In the genomic region with DNA sequence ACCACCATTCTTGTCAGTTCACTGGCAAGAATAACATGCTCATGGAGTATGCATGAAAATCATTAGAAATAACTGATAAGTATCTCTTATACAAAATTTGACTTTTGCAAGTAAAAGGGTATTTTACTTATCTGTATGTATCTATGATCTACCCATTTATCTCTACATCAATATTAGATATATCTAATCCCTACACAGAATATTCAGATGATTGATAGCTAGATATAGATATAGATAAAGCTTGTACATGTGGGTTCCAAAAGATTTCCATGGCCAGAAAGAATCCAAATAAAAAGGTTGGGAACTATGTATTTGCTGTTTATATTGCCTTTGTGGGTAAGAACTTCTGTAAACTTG, we compare ENCODE assay signal across 11 cellular contexts.
DNase-seq lines count a peak whose midpoint lies in the region; ATAC-seq and TF ChIP-seq lines count a peak whose summit lies in the region.
"Had no signal": no experiment of that assay in that cellular context is flagged by ENCODE, and none has a peak within 500 bp of the region (broad histone marks: within the 10 kb centered on the region; RNA-seq: fewer than 3 reads in every experiment).

No MANE protein-coding gene starts in this region.

- no peaks in the 10 kb centered on the region for H3K9me3 ChIP-seq in adrenal gland (replicated peaks in 1 of 3)
- H3K9me3 ChIP-seq in mucosa of rectum (ENCODE audit: control insufficient read depth in 2 of 2, low read length in 2 of 2), result no peaks in the 10 kb centered on the region
- no peaks in the 10 kb centered on the region for H3K9me3 ChIP-seq in thyroid gland

- H3K9ac ChIP-seq in mucosa of rectum (ENCODE audit: low read depth in 1 of 2, low read length in 2 of 2), result no peak overlapping the region

- TF ChIP-seq POLR2A in adrenal gland (IDR thresholded peaks at IDR 0.05) (no peak), thyroid gland (IDR thresholded peaks at IDR 0.05) (no peak)

- no peaks in the 10 kb centered on the region for H3K9me3 Mint-ChIP-seq in activated naive CD4-positive, alpha-beta T cell treated with anti-CD3 and anti-CD28 coated beads for 36 hours
- H3K9me3 Mint-ChIP-seq: WTC11 had no signal

- no peak for DNase-seq in activated naive CD4-positive, alpha-beta T cell treated with anti-CD3 and anti-CD28 coated beads for 36 hours
- DNase-seq in activated naive CD4-positive, alpha-beta T cell (lab: John Stamatoyannopoulos, UW), result no peak
- no peak for DNase-seq in adrenal gland
- DNase-seq in thyroid gland, result no peak
- no peak for DNase-seq in anterior cingulate cortex (lab: John Stamatoyannopoulos, UW)
- DNase-seq in NCI-H2107 treated with DMSO at 0.1 percent for 48 hours (lab: John Stamatoyannopoulos, UW; ENCODE audit: unreplicated experiment), result no peak
- DNase-seq: NCI-H1436 treated with DMSO at 0.1 percent for 48 hours; stimulated activated CD4-positive, alpha-beta T cell treated with anti-CD3 and anti-CD28 coated beads, Interleukin-4, amount 100 ng/mL, for 4 hours had no signal

- CTCF ChIA-PET in activated naive CD4-positive, alpha-beta T cell treated with anti-CD3 and anti-CD28 coated beads for 36 hours (lab: Charles Lee), result interaction anchor here (0.9 kb wide), 1 partner anchor 146 kb away, joined by 3 read pairs; no protein-coding TSS in a partner anchor

- H3K27me3 ChIP-seq in adrenal gland (no peaks in the 10 kb centered on the region), mucosa of rectum (ENCODE audit: control insufficient read depth in 2 of 2, insufficient read depth in 2 of 2, low read length in 2 of 2) (no peaks in the 10 kb centered on the region), thyroid gland (no peaks in the 10 kb centered on the region)

- peaks cover 16 to 48% of the 10 kb centered on the region in 2 donors for H3K4me1 ChIP-seq in adrenal gland (replicated peaks in 1 of 2)
- H3K4me1 ChIP-seq in mucosa of rectum (ENCODE audit: control insufficient read depth in 2 of 2, insufficient read depth in 2 of 2, low read length in 2 of 2), result peaks cover 13 to 22% of the 10 kb centered on the region in 2 donors
- peaks cover 28 to 39% of the 10 kb centered on the region in 2 donors for H3K4me1 ChIP-seq in thyroid gland

- H3K27me3 Mint-ChIP-seq in activated naive CD4-positive, alpha-beta T cell treated with anti-CD3 and anti-CD28 coated beads for 36 hours (ENCODE audit: low read depth), result no peaks in the 10 kb centered on the region

- peak overlapping the region in 4 of 5 donors; percentile 72 to 95 (median 82) for H3K27ac ChIP-seq in adrenal gland
- peak overlapping the region; percentile 75 to 81 for H3K27ac ChIP-seq in mucosa of rectum (ENCODE audit: low read depth in 2 of 2, low read length in 2 of 2)
- H3K27ac ChIP-seq in thyroid gland, result peak overlapping the region; percentile 46 to 77 (median 74)

- peak overlapping the region; percentile 96 for H3K27ac Mint-ChIP-seq in activated naive CD4-positive, alpha-beta T cell treated with anti-CD3 and anti-CD28 coated beads for 36 hours
- H3K27ac Mint-ChIP-seq: WTC11 had no signal

- H3K36me3 ChIP-seq in adrenal gland (replicated peaks in 1 of 2), result no peaks in the 10 kb centered on the region
- H3K36me3 ChIP-seq in mucosa of rectum (ENCODE audit: control insufficient read depth in 2 of 2, insufficient read depth in 2 of 2, low read length in 2 of 2), result no peaks in the 10 kb centered on the region
- no peaks in the 10 kb centered on the region for H3K36me3 ChIP-seq in thyroid gland

- peaks cover 2% of the 10 kb centered on the region for H3K36me3 Mint-ChIP-seq in activated naive CD4-positive, alpha-beta T cell treated with anti-CD3 and anti-CD28 coated beads for 36 hours (ENCODE audit: low read depth)
- H3K36me3 Mint-ChIP-seq: WTC11 had no signal

- no peak overlapping the region for H3K4me3 Mint-ChIP-seq in activated naive CD4-positive, alpha-beta T cell treated with anti-CD3 and anti-CD28 coated beads for 36 hours
- H3K4me3 Mint-ChIP-seq: WTC11 had no signal

- peaks cover 70% of the 10 kb centered on the region for H3K4me1 Mint-ChIP-seq in activated naive CD4-positive, alpha-beta T cell treated with anti-CD3 and anti-CD28 coated beads for 36 hours (ENCODE audit: low read depth)

- intact Hi-C loops in activated naive CD4-positive, alpha-beta T cell treated with anti-CD3 and anti-CD28 coated beads for 36 hours (cut with micrococcal nuclease), result no loop called here
- intact Hi-C loops in adrenal gland (cut with DNase I), result no loop called here
- intact Hi-C loops in thyroid gland (cut with DNase I), result no loop called here

- no peak for ATAC-seq in HG02610 (IDR thresholded peaks at IDR 0.05; ENCODE audit: unreplicated experiment)
- ATAC-seq: WTC11 had no signal

- TF ChIP-seq CTCF in adrenal gland (IDR thresholded peaks at IDR 0.05) (peak in 1 of 6 experiments; percentile 1), thyroid gland (IDR thresholded peaks at IDR 0.05) (no peak)

- H3K4me3 ChIP-seq in adrenal gland (no peak overlapping the region), mucosa of rectum (ENCODE audit: low read length in 2 of 2) (no peak overlapping the region), thyroid gland (replicated peaks in 1 of 3) (no peak overlapping the region)
